10 cellular contexts compared by ENCODE assay signal in the genomic region with DNA sequence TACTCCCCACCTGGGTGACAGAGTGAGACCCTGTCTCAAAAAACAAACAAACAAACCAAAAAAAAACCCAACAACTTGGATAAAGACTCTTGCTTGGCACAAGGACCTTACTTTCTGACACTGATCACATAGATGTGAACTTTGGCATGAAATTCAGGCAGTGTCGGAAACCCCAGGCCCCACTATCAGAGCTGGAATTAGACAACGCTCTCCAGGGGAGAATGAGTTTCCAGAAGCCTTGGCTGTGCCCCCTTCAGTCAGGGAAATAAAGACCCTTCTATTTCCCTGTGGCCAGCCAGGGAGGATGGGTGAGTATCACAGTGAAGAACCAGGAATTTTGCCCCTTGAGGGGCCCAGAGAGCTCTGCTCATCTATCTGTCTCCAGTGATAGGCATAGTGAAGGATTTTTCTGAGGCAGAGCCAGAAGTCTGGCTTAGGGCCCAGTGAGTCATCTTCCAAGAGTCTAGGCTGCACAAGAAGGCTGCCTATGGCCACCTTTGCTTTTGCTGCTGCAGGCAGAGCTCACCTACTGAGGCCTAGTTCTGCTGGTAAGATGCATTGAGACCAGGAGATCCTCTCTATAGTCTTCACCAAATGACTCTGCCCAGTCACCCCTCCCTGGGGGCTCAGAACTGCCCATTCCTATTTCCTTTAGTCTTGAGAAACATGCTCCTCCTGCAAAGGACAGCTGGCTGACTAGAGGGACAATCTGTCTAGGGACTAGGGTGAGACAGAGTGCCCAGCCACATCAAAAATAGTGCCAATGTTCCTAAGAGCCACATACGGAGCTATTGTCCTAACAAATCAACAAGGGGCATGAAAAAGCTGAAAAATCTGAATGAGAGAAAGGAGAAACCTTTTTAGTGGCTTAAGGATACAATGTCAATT. TPM values are rescaled to one million over a fixed set of nuclear protein-coding genes. Genes with fewer than 3 reads are reported as not detected.
DNase-seq lines count a peak whose midpoint lies in the region; ATAC-seq, FAIRE-seq and TF ChIP-seq lines count a peak whose summit lies in the region.
"Had no signal": no experiment of that assay in that cellular context is flagged by ENCODE, and none has a peak within 500 bp of the region (broad histone marks: within the 10 kb centered on the region; RNA-seq: fewer than 3 reads in every experiment).

No MANE protein-coding gene starts in this region.

- no peak for TF ChIP-seq CTCF in Panc1 (IDR thresholded peaks at IDR 0.05)
- TF ChIP-seq CTCF in fibroblast of the aortic adventitia (IDR thresholded peaks at IDR 0.05; ENCODE audit: insufficient read depth, low read length): no peak
- no peak for TF ChIP-seq CTCF in pancreas (IDR thresholded peaks at IDR 0.05)

- in situ Hi-C loops in Panc1 (cut with HindIII; ENCODE audit: low pct_unique_long_range_greater_than_20kb, low sequenced_read_pairs): no loop called here
- in situ Hi-C loops in KBM-7 (cut with MboI; ENCODE audit: low pct_unique_long_range_greater_than_20kb, low sequenced_read_pairs): no loop called here

- no peak overlapping the region for H3K4me3 ChIP-seq in Panc1 (ENCODE audit: low read depth in 2 of 2, low read length in 2 of 2)
- H3K4me3 ChIP-seq in fibroblast of the aortic adventitia (ENCODE audit: low read depth, low read length): no peak overlapping the region
- no peak overlapping the region for H3K4me3 ChIP-seq in pancreas
- H3K4me3 ChIP-seq: upper lobe of left lung had no signal

- H3K4me1 ChIP-seq in Panc1 (ENCODE audit: control insufficient read depth, insufficient read depth, low read length) (peaks cover 18% of the 10 kb centered on the region), pancreas (no peaks in the 10 kb centered on the region)

- H3K27ac ChIP-seq in Panc1 (ENCODE audit: low read length): peak overlapping the region; percentile 54
- no peak overlapping the region for H3K27ac ChIP-seq in pancreas
- H3K27ac ChIP-seq: upper lobe of left lung had no signal

- H3K27me3 ChIP-seq in Panc1 (ENCODE audit: control insufficient read depth, insufficient read depth, low read length) (no peaks in the 10 kb centered on the region), pancreas (no peaks in the 10 kb centered on the region)
- H3K27me3 ChIP-seq: upper lobe of left lung had no signal

- CTCF ChIA-PET in Panc1 (lab: Charles Lee): no interaction called here

- no peaks in the 10 kb centered on the region for H3K9me3 ChIP-seq in Panc1 (ENCODE audit: control insufficient read depth, insufficient read depth, low read depth, low read length)
- H3K9me3 ChIP-seq in pancreas: no peaks in the 10 kb centered on the region
- H3K9me3 ChIP-seq: upper lobe of left lung had no signal

- no peak for FAIRE-seq in pancreas (lab: Jason Lieb, UNC)

- ATAC-seq in Panc1 (peak; percentile 92), pancreas (peak; percentile 53 to 79 (median 74)), HG03521 (IDR thresholded peaks at IDR 0.05; ENCODE audit: unreplicated experiment) (no peak), GM19463 (IDR thresholded peaks at IDR 0.05; ENCODE audit: unreplicated experiment) (no peak)

- intact Hi-C loops in Panc1 (cut with micrococcal nuclease; ENCODE audit: unreplicated experiment) (no loop called here), pancreas (cut with DNase I) (no loop called here)

- POLR2A ChIA-PET in Panc1 (lab: Charles Lee): no interaction called here

- H3K36me3 ChIP-seq in Panc1 (ENCODE audit: control insufficient read depth, insufficient read depth, low read length) (no peaks in the 10 kb centered on the region), pancreas (no peaks in the 10 kb centered on the region)
- H3K36me3 ChIP-seq: upper lobe of left lung had no signal

- BruUV-seq in Panc1 (replicated peaks; lab: Mats Ljungman, UMichigan): no TSS peak

- 78 to 86% methylated on average over 3 of the region's 3 CpGs for WGBS in pancreas, 2 donors

- DNase-seq in DMS 273 (lab: John Stamatoyannopoulos, UW; ENCODE audit: unreplicated experiment) (peak; percentile 65), Panc1 (ENCODE audit: low read depth, low spot score) (no peak), fibroblast of the aortic adventitia (ENCODE audit: low read depth) (peak; percentile 82), pancreas (peak in 1 of 6 donors; percentile 54), KBM-7 (no peak)
- DNase-seq in activated naive CD4-positive, alpha-beta T cell (lab: John Stamatoyannopoulos, UW): no peak
- DNase-seq: NCI-H345, upper lobe of left lung had no signal

RNA-seq across cellular contexts. Expression of a gene that starts 40.2 kb away (rescaled TPM):
- total RNA-seq in Panc1 (2021; ENCODE audit: unreplicated experiment) (43.6 TPM), fibroblast of the aortic adventitia (ENCODE audit: low replicate concordance) (6.5 and 36.3 TPM in 2 replicates), pancreas (10 to 100 TPM; 11.9 to 24.6 (median 15.8) TPM)
- polyA plus RNA-seq in Panc1 (2012; ENCODE audit: insufficient read length): 36.1 TPM
- polyA plus RNA-seq in pancreas: 10 to 100 TPM; 26.8 to 42.5 TPM

Comparison
In these comparisons a context has a peak if more than half of its experiments do, and no peak if none do; other contexts are left out.
1. DNase-seq: peak in DMS 273 (single experiment) and fibroblast of the aortic adventitia (single experiment); none in Panc1 (single experiment), activated naive CD4-positive, alpha-beta T cell (0 of 4) and KBM-7 (single experiment).
2. ATAC-seq: peak in Panc1 (single experiment) and pancreas (4 of 4); none in HG03521 (single experiment) and GM19463 (single experiment).